Comparison of ENCODE assay signal across 19 cellular contexts in genomic region chr16:20952144-20952797, GRCh38.
DNase-seq lines count a peak whose midpoint lies in the region; ATAC-seq and TF ChIP-seq lines count a peak whose summit lies in the region.
"Had no signal": no experiment of that assay in that cellular context is flagged by ENCODE, and none has a peak within 500 bp of the region (broad histone marks: within the 10 kb centered on the region; RNA-seq: fewer than 3 reads in every experiment).

No MANE protein-coding gene starts in this region.

- H3K36me3 ChIP-seq in parathyroid adenoma (ENCODE audit: control insufficient read depth, insufficient read depth, low read length) (no peaks in the 10 kb centered on the region), MM.1S (replicated peaks; ENCODE audit: insufficient read depth, low read length) (no peaks in the 10 kb centered on the region)
- H3K36me3 ChIP-seq: BLaER1 treated with 17β-estradiol and CSF1 and Interleukin-3, amounts not matched to agents 10 nM and 100 nM had no signal

- no peaks in the 10 kb centered on the region for H3F3A ChIP-seq in MM.1S (ENCODE audit: insufficient read depth, low read length)

- H3K9me3 ChIP-seq in parathyroid adenoma (ENCODE audit: control insufficient read depth, low read length), result no peaks in the 10 kb centered on the region
- no peaks in the 10 kb centered on the region for H3K9me3 ChIP-seq in MM.1S (replicated peaks; ENCODE audit: insufficient read depth, low read length)
- H3K9me3 ChIP-seq: BLaER1 treated with 17β-estradiol and CSF1 and Interleukin-3, amounts not matched to agents 10 nM and 100 nM; psoas muscle had no signal

- DNase-seq in DMS53 (lab: John Stamatoyannopoulos, UW) (peak; percentile 51), DMS53 treated with DMSO at 0.1 percent for 48 hours (lab: John Stamatoyannopoulos, UW; ENCODE audit: unreplicated experiment) (no peak), NCI-H2227 (lab: John Stamatoyannopoulos, UW; ENCODE audit: unreplicated experiment) (peak; percentile 47), coronary artery (ENCODE audit: low spot score) (no peak), MM.1S (no peak)
- no peak for DNase-seq in activated CD8-positive, alpha-beta memory T cell treated with anti-CD3 and anti-CD28 coated beads, Interleukin-2, amount 50 U/mL, for 4 hours
- DNase-seq: dermis blood vessel endothelial cell; GF-D8; H7; NCI-H2081 treated with DMSO at 0.1 percent for 48 hours; psoas muscle; small intestine; stimulated activated CD4-positive, alpha-beta T cell treated with anti-CD3 and anti-CD28 coated beads, Interleukin-4, amount 100 ng/mL, for 1 hour had no signal

- TF ChIP-seq CTCF in coronary artery (IDR thresholded peaks at IDR 0.05) (no peak), parathyroid adenoma (IDR thresholded peaks at IDR 0.05) (no peak), MM.1S (IDR thresholded peaks at IDR 0.05; ENCODE audit: low read length) (no peak)

- H3K27ac ChIP-seq in coronary artery, result peak overlapping the region in 1 of 2 donors; percentile 11
- H3K27ac ChIP-seq in parathyroid adenoma, result no peak overlapping the region
- no peak overlapping the region for H3K27ac ChIP-seq in MM.1S (ENCODE audit: low read length)
- H3K27ac ChIP-seq: 22Rv1; BLaER1 treated with 17β-estradiol and CSF1 and Interleukin-3, amounts not matched to agents 10 nM and 100 nM; psoas muscle had no signal

- peak overlapping the region; percentile 38 for H2AFZ ChIP-seq in parathyroid adenoma
- no peak overlapping the region for H2AFZ ChIP-seq in MM.1S (ENCODE audit: low read length)

- H3K9ac ChIP-seq in parathyroid adenoma (no peak overlapping the region), MM.1S (ENCODE audit: low read length) (no peak overlapping the region)
- H3K9ac ChIP-seq: BLaER1 treated with 17β-estradiol and CSF1 and Interleukin-3, amounts not matched to agents 10 nM and 100 nM had no signal

- H3K4me1 ChIP-seq in parathyroid adenoma (peaks cover 4% of the 10 kb centered on the region), MM.1S (ENCODE audit: low read length) (no peaks in the 10 kb centered on the region)
- H3K4me1 ChIP-seq: BLaER1 treated with 17β-estradiol and CSF1 and Interleukin-3, amounts not matched to agents 10 nM and 100 nM; psoas muscle had no signal

- no peak for ATAC-seq in GM21515 (IDR thresholded peaks at IDR 0.05; ENCODE audit: unreplicated experiment)
- ATAC-seq: activated T-helper 17 cell treated with anti-CD3 and anti-CD28 coated beads, Interleukin-2, amount 50 U/mL, for 72 hours; GM12878; psoas muscle had no signal

- no peaks in the 10 kb centered on the region for H3K79me2 ChIP-seq in parathyroid adenoma
- no peaks in the 10 kb centered on the region for H3K79me2 ChIP-seq in MM.1S (ENCODE audit: low read length)

- H3K27me3 ChIP-seq in parathyroid adenoma (ENCODE audit: control insufficient read depth, insufficient read depth, low read length), result no peaks in the 10 kb centered on the region
- H3K27me3 ChIP-seq in MM.1S (replicated peaks; ENCODE audit: insufficient read depth, low read length), result 0 out of 2 replicates have a peak, but pooled peaks cover 4% of the 10 kb centered on the region
- H3K27me3 ChIP-seq: BLaER1 treated with 17β-estradiol and CSF1 and Interleukin-3, amounts not matched to agents 10 nM and 100 nM had no signal

- H3K9me2 ChIP-seq in MM.1S (replicated peaks; ENCODE audit: insufficient read depth, low read length), result no peaks in the 10 kb centered on the region

- H3K4me3 ChIP-seq in coronary artery (peak overlapping the region; percentile 43), parathyroid adenoma (ENCODE audit: low read depth, low read length) (no peak overlapping the region), MM.1S (ENCODE audit: low read length) (no peak overlapping the region)
- H3K4me3 ChIP-seq: BLaER1 treated with 17β-estradiol and CSF1 and Interleukin-3, amounts not matched to agents 10 nM and 100 nM; GM12878; psoas muscle had no signal

- H4K20me1 ChIP-seq in MM.1S (ENCODE audit: insufficient read depth, low read length), result no peaks in the 10 kb centered on the region
- H4K20me1 ChIP-seq: BLaER1 treated with 17β-estradiol and CSF1 and Interleukin-3, amounts not matched to agents 10 nM and 100 nM had no signal

- H3K4me2 ChIP-seq in parathyroid adenoma (ENCODE audit: low read length), result no peak overlapping the region
- H3K4me2 ChIP-seq in MM.1S (ENCODE audit: low read depth, low read length), result no peak overlapping the region
- H3K4me2 ChIP-seq: BLaER1 treated with 17β-estradiol and CSF1 and Interleukin-3, amounts not matched to agents 10 nM and 100 nM had no signal

Comparison
In these comparisons a context has a peak if more than half of its experiments do, and no peak if none do; other contexts are left out.
1. DNase-seq: peak in DMS53 (single experiment) and NCI-H2227 (single experiment); none in DMS53 treated with DMSO at 0.1 percent for 48 hours (single experiment), coronary artery (single experiment), activated CD8-positive, alpha-beta memory T cell treated with anti-CD3 and anti-CD28 coated beads, Interleukin-2, amount 50 U/mL, for 4 hours (single experiment) and MM.1S (single experiment).